In genomic region chr6:152642578-152643375, GRCh38 we compare ENCODE assay signal across 9 cellular contexts. TPM values are rescaled to one million over a fixed set of nuclear protein-coding genes. Genes with fewer than 3 reads are reported as not detected.
DNase-seq lines count a peak whose midpoint lies in the region; ATAC-seq and TF ChIP-seq lines count a peak whose summit lies in the region.
"Had no signal": no experiment of that assay in that cellular context is flagged by ENCODE, and none has a peak within 500 bp of the region (broad histone marks: within the 10 kb centered on the region; RNA-seq: fewer than 3 reads in every experiment).

No MANE protein-coding gene starts in this region.

- peak; percentile 84 for ATAC-seq in naive thymus-derived CD4-positive, alpha-beta T cell
- no peak for ATAC-seq in HG02840 (IDR thresholded peaks at IDR 0.05; ENCODE audit: low FRiP score, unreplicated experiment)

- peaks cover 15 to 37% (median 22%) of the 10 kb centered on the region in 5 donors for H3K27me3 Mint-ChIP-seq in naive thymus-derived CD4-positive, alpha-beta T cell

- intact Hi-C loops in naive thymus-derived CD4-positive, alpha-beta T cell (cut with micrococcal nuclease): loop anchor here in 1 of 2 donors (5.0 kb wide), 1 partner anchor 90 kb away; no protein-coding TSS in a partner anchor

- peaks cover 0 to 4% (median 0%) of the 10 kb centered on the region in 11 donors for H3K9me3 Mint-ChIP-seq in naive thymus-derived CD4-positive, alpha-beta T cell
- H3K9me3 Mint-ChIP-seq: dendritic cell treated with granulocyte-macrophage colony-stimulating factor and Interleukin-4, amounts not matched to agents 40 ng/mL and 50 ng/mL, for 4 days had no signal

- H3K4me3 ChIP-seq in epithelial cell of esophagus (ENCODE audit: low read length): no peak overlapping the region
- H3K4me3 ChIP-seq in naive thymus-derived CD4-positive, alpha-beta T cell (ENCODE audit: low read length): no peak overlapping the region

- no peaks in the 10 kb centered on the region for H3K36me3 ChIP-seq in naive thymus-derived CD4-positive, alpha-beta T cell (ENCODE audit: control insufficient read depth in 2 of 3, insufficient read depth in 3 of 3, low read length in 3 of 3)

- no peak overlapping the region for H3K27ac Mint-ChIP-seq in naive thymus-derived CD4-positive, alpha-beta T cell
- H3K27ac Mint-ChIP-seq: dendritic cell treated with granulocyte-macrophage colony-stimulating factor and Interleukin-4, amounts not matched to agents 40 ng/mL and 50 ng/mL, for 4 days had no signal

- TF ChIP-seq CTCF in GM20000 (IDR thresholded peaks at IDR 0.05; ENCODE audit: extremely low read depth, missing control alignments): peak; percentile 64
- TF ChIP-seq CTCF in epithelial cell of esophagus (IDR thresholded peaks at IDR 0.05; ENCODE audit: insufficient read depth, low read depth, low read length, missing control alignments): peak; percentile 81

- peaks cover 0 to 3% (median 0%) of the 10 kb centered on the region in 5 donors for H3K36me3 Mint-ChIP-seq in naive thymus-derived CD4-positive, alpha-beta T cell

- peaks cover 0 to 4% (median 3%) of the 10 kb centered on the region in 7 donors for H3K4me1 Mint-ChIP-seq in naive thymus-derived CD4-positive, alpha-beta T cell

- no peak overlapping the region for H3K27ac ChIP-seq in naive thymus-derived CD4-positive, alpha-beta T cell (ENCODE audit: low read depth, low read length)

- POLR2A ChIA-PET in naive thymus-derived CD4-positive, alpha-beta T cell (lab: Charles Lee): no interaction called here

- DNase-seq in NCI-H2081 (lab: John Stamatoyannopoulos, UW) (peak; percentile 16 to 35), NCI-H2081 treated with DMSO at 0.1 percent for 48 hours (lab: John Stamatoyannopoulos, UW) (no peak), GM20000 (ENCODE audit: low spot score) (peak; percentile 59), HS-27A (ENCODE audit: low read depth) (peak; percentile 12), SKM-1 (lab: John Stamatoyannopoulos, UW; ENCODE audit: unreplicated experiment) (peak; percentile 9), epithelial cell of esophagus (ENCODE audit: low read depth) (peak; percentile 78)
- DNase-seq in naive thymus-derived CD4-positive, alpha-beta T cell: peak in 1 of 9 donors; percentile 1

- H3K4me3 Mint-ChIP-seq in naive thymus-derived CD4-positive, alpha-beta T cell: no peak overlapping the region
- H3K4me3 Mint-ChIP-seq: dendritic cell treated with granulocyte-macrophage colony-stimulating factor and Interleukin-4, amounts not matched to agents 40 ng/mL and 50 ng/mL, for 4 days had no signal

- no peaks in the 10 kb centered on the region for H3K27me3 ChIP-seq in naive thymus-derived CD4-positive, alpha-beta T cell (ENCODE audit: control insufficient read depth in 2 of 2, insufficient read depth in 2 of 2, low read length in 2 of 2)

- CTCF ChIA-PET in naive thymus-derived CD4-positive, alpha-beta T cell (lab: Charles Lee): no interaction called here

- no peaks in the 10 kb centered on the region for H3K9me3 ChIP-seq in naive thymus-derived CD4-positive, alpha-beta T cell (ENCODE audit: control insufficient read depth in 2 of 3, low read length in 3 of 3)

- H3K4me1 ChIP-seq in naive thymus-derived CD4-positive, alpha-beta T cell (ENCODE audit: control insufficient read depth in 2 of 2, insufficient read depth in 2 of 2, low read length in 2 of 2): no peaks in the 10 kb centered on the region

RNA-seq across cellular contexts. Expression of gene SYNE1, which starts 5.6 kb away (rescaled TPM):
- 100 to 1,000 TPM in 4 of 5 experiments, 10 to 100 TPM in 1; 83.5 to 205 (median 180) TPM for total RNA-seq in naive thymus-derived CD4-positive, alpha-beta T cell
- 10 to 100 TPM; 50.6 to 90.8 TPM for polyA plus RNA-seq in naive thymus-derived CD4-positive, alpha-beta T cell

RNA-seq across cellular contexts. Expression of gene MYCT1, which starts 54.9 kb away (rescaled TPM):
- total RNA-seq in naive thymus-derived CD4-positive, alpha-beta T cell: 1 to 10 TPM in 1 of 5 experiments, under 1 TPM in 1, not detected in 3; 0.24 to 1.0 TPM
- polyA plus RNA-seq in naive thymus-derived CD4-positive, alpha-beta T cell: not detected
